28 cellular contexts compared by ENCODE assay signal in genomic region chr20:61570796-61571195, GRCh38.
"Had no signal": no experiment of that assay in that cellular context is flagged by ENCODE, and none has a peak within 500 bp of the region (broad histone marks: within the 10 kb centered on the region; RNA-seq: fewer than 3 reads in every experiment).

No MANE protein-coding gene starts in this region.

- H3K36me3 ChIP-seq: gastrocnemius medialis, heart left ventricle, left lung, pancreas, stomach, thyroid gland had no signal

- H3K4me2 ChIP-seq: hepatocyte, smooth muscle cell had no signal

- H3K4me1 ChIP-seq: gastrocnemius medialis, heart left ventricle, left lung, pancreas, stomach had no signal

- H3K79me2 ChIP-seq: hepatocyte had no signal

- H3K27ac Mint-ChIP-seq: naive thymus-derived CD4-positive, alpha-beta T cell; nephron; stimulated activated effector memory CD8-positive, alpha-beta T cell treated with anti-CD3 and anti-CD28 coated beads, Interleukin-12 subunit alpha, Interleukin-12 subunit beta, amount 100 ng/mL, for 72 hours; type B pancreatic cell had no signal

- DNase-seq: cerebellar nuclear complex; effector CD4-positive, alpha-beta T cell; foreskin fibroblast; gastrocnemius medialis; heart left ventricle; left cardiac atrium; left lung; mammary epithelial cell; mesendoderm; midbrain; naive thymus-derived CD4-positive, alpha-beta T cell; occipital lobe; pancreas; stimulated activated CD4-positive, alpha-beta T cell treated with anti-CD3 and anti-CD28 coated beads, Interleukin-2, amount 100 ng/mL, for 24 hours; stimulated activated CD4-positive, alpha-beta T cell treated with anti-CD3 and anti-CD28 coated beads, Interleukin-4, amount 100 ng/mL, for 24 hours; stimulated activated naive CD4-positive, alpha-beta T cell treated with Interleukin-2 at 50 U/mL for 16 hours; stomach had no signal

- H3K9me3 ChIP-seq: gastrocnemius medialis, heart left ventricle, pancreas, stomach, thyroid gland had no signal

- H3K4me3 ChIP-seq: dorsolateral prefrontal cortex, gastrocnemius medialis, heart left ventricle, hepatocyte, left lung, pancreas, smooth muscle cell, stomach, thyroid gland had no signal

- FAIRE-seq: colon, pancreas had no signal

- H2AFZ ChIP-seq: hepatocyte had no signal

- H3K4me3 Mint-ChIP-seq: naive thymus-derived CD4-positive, alpha-beta T cell; nephron; stimulated activated effector memory CD8-positive, alpha-beta T cell treated with anti-CD3 and anti-CD28 coated beads, Interleukin-12 subunit alpha, Interleukin-12 subunit beta, amount 100 ng/mL, for 72 hours; type B pancreatic cell had no signal

- H3K4me1 Mint-ChIP-seq: naive thymus-derived CD4-positive, alpha-beta T cell; nephron; stimulated activated effector memory CD8-positive, alpha-beta T cell treated with anti-CD3 and anti-CD28 coated beads, Interleukin-12 subunit alpha, Interleukin-12 subunit beta, amount 100 ng/mL, for 72 hours had no signal

- H3K27me3 ChIP-seq: dorsolateral prefrontal cortex, gastrocnemius medialis, pancreas, thyroid gland had no signal

- ATAC-seq: esophagus mucosa; gastrocnemius medialis; heart left ventricle; left cardiac atrium; left lung; naive thymus-derived CD4-positive, alpha-beta T cell; pancreas; sciatic nerve; stimulated activated effector memory CD8-positive, alpha-beta T cell treated with anti-CD3 and anti-CD28 coated beads, Interleukin-12 subunit alpha, Interleukin-12 subunit beta, amount 100 ng/mL, for 72 hours had no signal

- H3K27ac ChIP-seq: dorsolateral prefrontal cortex, epithelial cell of prostate, gastrocnemius medialis, heart left ventricle, hepatocyte, left lung, pancreas, stomach, thyroid gland had no signal

- H3K9me3 Mint-ChIP-seq: stimulated activated effector memory CD8-positive, alpha-beta T cell treated with anti-CD3 and anti-CD28 coated beads, Interleukin-12 subunit alpha, Interleukin-12 subunit beta, amount 100 ng/mL, for 72 hours; type B pancreatic cell had no signal

- H3K36me3 Mint-ChIP-seq: naive thymus-derived CD4-positive, alpha-beta T cell; stimulated activated effector memory CD8-positive, alpha-beta T cell treated with anti-CD3 and anti-CD28 coated beads, Interleukin-12 subunit alpha, Interleukin-12 subunit beta, amount 100 ng/mL, for 72 hours; type B pancreatic cell had no signal
